Comparison of ENCODE assay signal across 8 cellular contexts in the genomic region with DNA sequence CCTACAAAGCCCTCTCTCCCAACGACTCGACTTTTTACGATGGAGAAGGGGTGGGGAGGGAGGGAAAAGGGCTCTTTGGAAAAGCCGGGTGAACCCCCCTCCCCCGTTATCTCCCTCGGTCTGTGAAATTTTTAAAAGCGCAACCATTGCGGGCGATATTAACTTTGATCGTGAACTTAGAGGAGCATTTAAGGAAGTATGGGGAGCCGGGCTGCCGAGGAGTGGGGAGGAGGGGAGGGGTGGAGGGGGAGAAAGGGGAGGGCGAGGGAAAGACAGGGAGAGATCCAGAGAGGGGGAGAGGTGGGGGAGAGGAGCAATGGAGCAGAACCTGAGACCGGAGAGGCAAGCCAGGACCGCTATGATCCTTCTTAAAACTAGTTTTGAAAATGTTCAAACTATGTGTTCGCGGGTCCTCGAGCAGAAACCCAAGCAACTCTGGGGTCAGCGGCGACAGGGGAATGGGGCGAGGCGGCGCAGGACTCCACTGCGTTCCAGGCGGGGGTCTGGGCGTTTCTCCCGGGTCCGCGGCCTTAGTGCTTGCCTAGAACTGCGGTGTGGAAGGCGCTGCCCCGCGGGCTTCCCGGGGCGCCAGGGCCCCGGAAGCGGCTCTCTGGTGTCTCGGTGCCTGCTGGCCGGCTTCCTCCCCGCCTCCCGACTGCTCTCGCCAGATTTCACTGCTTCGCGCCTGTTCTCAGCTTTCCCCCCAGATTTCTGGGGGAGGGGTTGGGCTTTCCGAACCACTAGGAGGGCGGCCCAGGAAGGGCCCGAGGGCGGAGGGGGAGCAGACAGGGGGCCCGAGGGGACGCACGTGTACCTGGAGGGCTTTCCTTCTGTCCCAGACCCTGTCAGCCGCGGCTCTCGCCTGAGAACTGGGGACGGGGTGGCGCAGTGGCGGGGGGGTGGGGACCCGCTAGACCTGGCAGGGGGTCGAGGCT. TPM values are rescaled to one million over a fixed set of nuclear protein-coding genes. Genes with fewer than 3 reads are reported as not detected.
DNase-seq lines count a peak whose midpoint lies in the region; ATAC-seq and TF ChIP-seq lines count a peak whose summit lies in the region.

A gene (minus strand): TSS at position 871 of the 935 bp plus-strand sequence.

- POLR2A ChIA-PET in MCF 10A (lab: Yijun Ruan, JAX), result interaction anchor here (0.6 to 5.1 kb wide), 6 partner anchors 11 to 110 kb away, joined by 3 to 59 read pairs (median 3); a partner anchor contains a TSS

- peaks cover 3% of the 10 kb centered on the region; the same call in 1 of the 2 replicates for H3K36me3 ChIP-seq in MG63
- H3K36me3 ChIP-seq in parathyroid adenoma (ENCODE audit: control insufficient read depth, insufficient read depth, low read length), result no peaks in the 10 kb centered on the region

- no peaks in the 10 kb centered on the region for H3K4me1 ChIP-seq in parathyroid adenoma

- peak within 1 kb of the TSS; percentile 22 for H3K4me2 ChIP-seq in parathyroid adenoma (ENCODE audit: low read length)

- DNase-seq in NCI-H1105 treated with DMSO at 0.1 percent for 48 hours (lab: John Stamatoyannopoulos, UW), result peak; percentile 19
- no peak for DNase-seq in NCI-H1105 (lab: John Stamatoyannopoulos, UW)
- DNase-seq in MG63, result peak; percentile 89
- DNase-seq in MCF 10A (ENCODE audit: unreplicated experiment), result peak; percentile 60
- DNase-seq in NCI-H146 (lab: John Stamatoyannopoulos, UW), result no peak
- DNase-seq in COLO668 (lab: John Stamatoyannopoulos, UW; ENCODE audit: unreplicated experiment), result no peak

- no peak for TF ChIP-seq CTCF in MCF 10A (IDR thresholded peaks at IDR 0.05; ENCODE audit: unreplicated experiment)
- TF ChIP-seq CTCF in parathyroid adenoma (IDR thresholded peaks at IDR 0.05), result no peak

- H3K27me3 Mint-ChIP-seq in MCF 10A (ENCODE audit: insufficient read depth, unreplicated experiment), result no peaks in the 10 kb centered on the region

- H3K4me3 ChIP-seq in MG63, result peak within 1 kb of the TSS; percentile 68
- no peak within 1 kb of the TSS for H3K4me3 ChIP-seq in parathyroid adenoma (ENCODE audit: low read depth, low read length)

- no peaks in the 10 kb centered on the region for H3K9me3 Mint-ChIP-seq in MCF 10A (ENCODE audit: unreplicated experiment)

- H3K27ac Mint-ChIP-seq in MCF 10A (ENCODE audit: low read depth, unreplicated experiment), result peak within 1 kb of the TSS; percentile 88

- intact Hi-C loops in MCF 10A (cut with micrococcal nuclease), result loop anchor here (1.0 kb wide), 1 partner anchor 207 kb away; no protein-coding TSS in a partner anchor

- H2AFZ ChIP-seq in parathyroid adenoma, result no peak within 1 kb of the TSS

- no TSS peak for BruUV-seq in MCF 10A (replicated peaks; lab: Mats Ljungman, UMichigan)

- H3K79me2 ChIP-seq in parathyroid adenoma, result no peaks in the 10 kb centered on the region

- H3K27ac ChIP-seq in parathyroid adenoma, result no peak within 1 kb of the TSS

- H3K9ac ChIP-seq in parathyroid adenoma, result no peak within 1 kb of the TSS

- no peaks in the 10 kb centered on the region for H3K9me3 ChIP-seq in MG63
- no peaks in the 10 kb centered on the region for H3K9me3 ChIP-seq in parathyroid adenoma (ENCODE audit: control insufficient read depth, low read length)

- ATAC-seq in GM21367 (IDR thresholded peaks at IDR 0.05; ENCODE audit: unreplicated experiment), result no peak

- no peaks in the 10 kb centered on the region for H3K36me3 Mint-ChIP-seq in MCF 10A (ENCODE audit: insufficient read depth, unreplicated experiment)

- H3K4me3 Mint-ChIP-seq in MCF 10A (ENCODE audit: unreplicated experiment), result peak within 1 kb of the TSS; percentile 88

- H3K4me1 Mint-ChIP-seq in MCF 10A (ENCODE audit: insufficient read depth, unreplicated experiment), result peaks cover 19% of the 10 kb centered on the region

- CTCF ChIA-PET in MCF 10A (lab: Yijun Ruan, JAX), result interaction anchor here (0.6 to 1.3 kb wide), 5 partner anchors 11 to 243 kb away, joined by 3 to 6 read pairs (median 3); a partner anchor contains a TSS

- H3K27me3 ChIP-seq in MG63 (no peaks in the 10 kb centered on the region), parathyroid adenoma (ENCODE audit: control insufficient read depth, insufficient read depth, low read length) (peaks cover 38% of the 10 kb centered on the region)

RNA-seq across cellular contexts. Expression of the gene that starts here (rescaled TPM):
- 4.2 and 4.5 TPM in 2 replicates for total RNA-seq in MG63 (2014; rRNA removed; shearing (Covaris generic); ENCODE audit: low replicate concordance)
- 1.5 and 2.0 TPM in 2 replicates for total RNA-seq in MCF 10A (2022)

Comparison
In these comparisons a context has a peak if more than half of its experiments do, and no peak if none do; other contexts are left out.
1. DNase-seq: peak in NCI-H1105 treated with DMSO at 0.1 percent for 48 hours (single experiment), MG63 (single experiment) and MCF 10A (single experiment); none in NCI-H1105 (single experiment), NCI-H146 (single experiment) and COLO668 (single experiment).